19 cellular contexts compared by ENCODE assay signal in the genomic region with DNA sequence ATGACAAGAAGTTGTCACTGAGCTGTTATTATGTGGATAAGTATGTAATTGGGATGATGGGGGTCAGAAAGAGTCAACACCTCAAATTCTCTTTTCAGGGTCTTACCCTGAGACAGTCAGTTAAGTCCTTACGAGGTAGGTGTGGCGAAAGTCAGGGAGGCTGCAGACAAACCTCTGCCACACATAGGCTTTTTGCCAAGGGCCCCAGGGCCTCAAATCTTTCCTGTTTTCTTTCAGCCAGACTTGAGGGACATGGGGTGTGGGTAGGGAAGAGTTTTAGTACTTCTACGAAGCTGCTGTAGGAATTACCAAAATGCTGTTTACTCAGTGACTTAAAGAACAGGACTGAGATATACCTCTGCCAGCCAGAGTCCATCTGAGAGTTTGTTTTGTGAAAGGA. TPM values are rescaled to one million over a fixed set of nuclear protein-coding genes. Genes with fewer than 3 reads are reported as not detected.
"Had no signal": no experiment of that assay in that cellular context is flagged by ENCODE, and none has a peak within 500 bp of the region (broad histone marks: within the 10 kb centered on the region; RNA-seq: fewer than 3 reads in every experiment).

No MANE protein-coding gene starts in this region.

- H3K27me3 Mint-ChIP-seq: activated naive CD8-positive, alpha-beta T cell treated with anti-CD3 and anti-CD28 coated beads, Interleukin-2, amount 50 U/mL, for 24 hours had no signal

- H3K36me3 Mint-ChIP-seq: natural killer cell had no signal

- H3K27me3 ChIP-seq: hepatocyte, sigmoid colon, suprapubic skin had no signal

- H3K79me2 ChIP-seq: hepatocyte had no signal

- H2AFZ ChIP-seq: hepatocyte had no signal

- H3K36me3 ChIP-seq: sigmoid colon, suprapubic skin had no signal

- H3K9me3 Mint-ChIP-seq: activated naive CD8-positive, alpha-beta T cell treated with anti-CD3 and anti-CD28 coated beads, Interleukin-2, amount 50 U/mL, for 24 hours; activated T-cell treated with anti-CD3 and anti-CD28 coated beads, Interleukin-2, amount 50 U/mL, for 72 hours; natural killer cell had no signal

- ATAC-seq: activated naive CD8-positive, alpha-beta T cell treated with anti-CD3 and anti-CD28 coated beads, Interleukin-2, amount 50 U/mL, for 24 hours; activated T-cell treated with anti-CD3 and anti-CD28 coated beads, Interleukin-2, amount 50 U/mL, for 72 hours; natural killer cell had no signal

- H3K27ac Mint-ChIP-seq: activated naive CD8-positive, alpha-beta T cell treated with anti-CD3 and anti-CD28 coated beads, Interleukin-2, amount 50 U/mL, for 24 hours; activated T-cell treated with anti-CD3 and anti-CD28 coated beads, Interleukin-2, amount 50 U/mL, for 72 hours; natural killer cell had no signal

- H3K4me3 Mint-ChIP-seq: activated naive CD8-positive, alpha-beta T cell treated with anti-CD3 and anti-CD28 coated beads, Interleukin-2, amount 50 U/mL, for 24 hours; activated T-cell treated with anti-CD3 and anti-CD28 coated beads, Interleukin-2, amount 50 U/mL, for 72 hours; natural killer cell had no signal

- H3K27ac ChIP-seq: epithelial cell of prostate, psoas muscle, sigmoid colon, suprapubic skin had no signal

- H3K9me3 ChIP-seq: psoas muscle, sigmoid colon, suprapubic skin had no signal

- H3K4me2 ChIP-seq: hepatocyte had no signal

- H3K4me3 ChIP-seq: coronary artery, hepatocyte, psoas muscle, sigmoid colon, suprapubic skin had no signal

- DNase-seq: activated CD4-positive, alpha-beta T cell treated with anti-CD3 and anti-CD28 coated beads for 1 hour; activated CD4-positive, alpha-beta T cell treated with anti-CD3 and anti-CD28 coated beads, Interleukin-2, amount 50 U/mL, for 48 hours; activated naive CD8-positive, alpha-beta T cell treated with anti-CD3 and anti-CD28 coated beads, Interleukin-2, amount 50 U/mL, for 24 hours; activated T-cell treated with anti-CD3 and anti-CD28 coated beads, Interleukin-2, amount 50 U/mL, for 72 hours; caudate nucleus; effector CD4-positive, alpha-beta T cell; natural killer cell; nucleus accumbens; psoas muscle; sigmoid colon; stimulated activated naive CD4-positive, alpha-beta T cell; T1000 had no signal

RNA-seq across cellular contexts. Expression of gene OR2S2, which starts 13.8 kb away (rescaled TPM):
- total RNA-seq: activated T-cell treated with anti-CD3 and anti-CD28 coated beads, Interleukin-2, amount 50 U/mL, for 72 hours; kidney epithelial cell; lower leg skin; natural killer cell; psoas muscle; sigmoid colon; suprapubic skin; urinary bladder had no signal
- polyA plus RNA-seq: hepatocyte, psoas muscle, sigmoid colon, urinary bladder had no signal

RNA-seq across cellular contexts. Expression of gene SPAAR, which starts 34.9 kb away (rescaled TPM):
- total RNA-seq: activated T-cell treated with anti-CD3 and anti-CD28 coated beads, Interleukin-2, amount 50 U/mL, for 72 hours; hepatocyte; kidney epithelial cell; natural killer cell; urinary bladder had no signal
- polyA plus RNA-seq: hepatocyte had no signal

RNA-seq across cellular contexts. Expression of gene HRCT1, which starts 38.2 kb away (rescaled TPM):
- total RNA-seq: activated T-cell treated with anti-CD3 and anti-CD28 coated beads, Interleukin-2, amount 50 U/mL, for 72 hours; natural killer cell had no signal
